In the genomic region with DNA sequence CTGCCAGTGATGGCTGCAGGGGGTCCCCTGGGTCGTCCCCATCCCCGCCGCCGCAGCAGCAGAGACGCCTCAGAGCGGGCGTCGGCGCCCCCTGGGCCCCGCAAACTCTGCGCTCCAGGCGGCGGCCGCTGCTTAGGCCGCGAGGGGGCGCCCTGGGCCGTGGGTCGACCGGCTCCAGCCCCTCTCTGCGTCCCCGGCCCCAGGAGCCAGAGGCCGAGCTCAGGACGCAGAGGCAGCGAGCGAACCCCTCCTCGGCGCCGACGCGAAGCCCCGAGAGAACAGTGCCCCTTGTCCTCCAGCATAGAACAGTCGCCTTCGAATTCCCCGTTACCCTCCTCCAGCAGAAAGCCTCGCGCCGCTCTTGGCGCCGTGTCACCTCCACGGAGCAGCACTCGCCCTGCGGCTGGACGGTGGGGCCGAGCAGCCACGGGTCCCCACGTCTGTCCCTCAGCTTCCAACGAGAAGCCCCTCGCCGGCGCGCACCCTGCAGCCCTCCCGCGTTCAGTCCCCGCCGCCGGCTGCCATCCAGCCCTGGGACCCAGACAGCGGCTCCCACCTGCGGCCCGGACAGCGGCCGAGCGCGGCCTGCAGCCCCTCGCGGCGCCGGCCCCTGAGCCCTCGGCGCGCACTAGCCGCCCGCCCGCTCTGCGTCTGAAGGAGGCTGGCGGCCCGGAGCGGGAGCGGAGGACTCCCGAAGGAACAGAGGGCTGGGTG, we compare ENCODE assay signal across 8 cellular contexts.
A peak's percentile ranks its signal among the peaks of the same experiment; 100 is the strongest.
DNase-seq lines count a peak whose midpoint lies in the region; ATAC-seq and TF ChIP-seq lines count a peak whose summit lies in the region.

No MANE protein-coding gene starts in this region.

- H3K36me3 ChIP-seq in left ventricle myocardium inferior (no peaks in the 10 kb centered on the region), prostate gland (no peaks in the 10 kb centered on the region)

- DNase-seq in EL (peak; percentile 76), HS-27A (ENCODE audit: low read depth) (peak; percentile 31), amniotic epithelial cell (ENCODE audit: low read depth) (peak; percentile 34), left ventricle myocardium inferior (peak; percentile 79), prostate gland (ENCODE audit: low spot score) (peak; percentile 38), pons (ENCODE audit: low spot score) (no peak)

- no peaks in the 10 kb centered on the region for H3K27me3 ChIP-seq in left ventricle myocardium inferior (ENCODE audit: low read depth)
- no peaks in the 10 kb centered on the region for H3K27me3 ChIP-seq in prostate gland (replicated peaks; ENCODE audit: insufficient read depth)

- under 1% methylated on average over 74 of the region's 80 CpGs for WGBS in prostate gland

- no peaks in the 10 kb centered on the region for H3K9me3 ChIP-seq in left ventricle myocardium inferior (replicated peaks)
- no peaks in the 10 kb centered on the region for H3K9me3 ChIP-seq in prostate gland

- TF ChIP-seq POLR2A in prostate gland (IDR thresholded peaks at IDR 0.05), result no peak

- H3K4me3 ChIP-seq in left ventricle myocardium inferior (peak overlapping the region; percentile 90), prostate gland (peak overlapping the region; percentile 55 to 59)

- H3K27ac ChIP-seq in left ventricle myocardium inferior (replicated peaks), result peak overlapping the region; percentile 97
- H3K27ac ChIP-seq in prostate gland, result peak overlapping the region; percentile 64 to 76

- intact Hi-C loops in left ventricle myocardium inferior (cut with micrococcal nuclease) (loop anchor here (2.0 kb wide), 1 partner anchor 86 kb away; no protein-coding TSS in a partner anchor), prostate gland (cut with DNase I) (loop anchor here (2.0 to 10.0 kb wide), 5 partner anchors 86 to 856 kb away; a partner anchor contains a TSS)

- peak; percentile 73 for ATAC-seq in GM21423 (IDR thresholded peaks at IDR 0.05; ENCODE audit: unreplicated experiment)
- peak; percentile 96 for ATAC-seq in SK-N-SH treated with all-trans-retinoic acid at 6 μM for 48 hours

- H3K4me1 ChIP-seq in left ventricle myocardium inferior, result peaks cover 84% of the 10 kb centered on the region
- no peaks in the 10 kb centered on the region for H3K4me1 ChIP-seq in prostate gland (replicated peaks)

- TF ChIP-seq CTCF in left ventricle myocardium inferior (IDR thresholded peaks at IDR 0.05; ENCODE audit: borderline replicate concordance) (peak; percentile 94), prostate gland (IDR thresholded peaks at IDR 0.05) (peak; percentile 65 to 91 (median 86))

TF ChIP-seq in SK-N-SH treated with all-trans-retinoic acid at 6 μM for 48 hours, 23 proteins besides CTCF, POLR2A, EP300 and RAD21:
- TF ChIP-seq ZNF70 (CRISPR knock-in tag; IDR thresholded peaks at IDR 0.05) (no peak), ZFP30 (CRISPR knock-in tag; IDR thresholded peaks at IDR 0.05) (no peak), ZC3H10 (CRISPR knock-in tag; IDR thresholded peaks at IDR 0.05) (no peak), ESRRG (CRISPR knock-in tag; IDR thresholded peaks at IDR 0.05) (no peak), TOX (CRISPR knock-in tag; IDR thresholded peaks at IDR 0.05; ENCODE audit: borderline replicate concordance) (no peak), BACH2 (CRISPR knock-in tag; IDR thresholded peaks at IDR 0.05; ENCODE audit: borderline replicate concordance) (no peak), ZNF565 (CRISPR knock-in tag; conservative IDR thresholded peaks at IDR 0.05; ENCODE audit: low read depth) (no peak), ARNTL (CRISPR knock-in tag; IDR thresholded peaks at IDR 0.05; ENCODE audit: borderline replicate concordance, low read depth) (no peak), SNAI2 (CRISPR knock-in tag; IDR thresholded peaks at IDR 0.05) (no peak), PPARA (CRISPR knock-in tag; IDR thresholded peaks at IDR 0.05; ENCODE audit: borderline replicate concordance) (no peak), OSR1 (CRISPR knock-in tag; IDR thresholded peaks at IDR 0.05) (no peak), TCF4 (CRISPR knock-in tag; IDR thresholded peaks at IDR 0.05; ENCODE audit: borderline replicate concordance) (no peak), GLIS3 (CRISPR knock-in tag; IDR thresholded peaks at IDR 0.05) (no peak), RARB (CRISPR knock-in tag; IDR thresholded peaks at IDR 0.05) (no peak)
- TF ChIP-seq, protein P1, sequence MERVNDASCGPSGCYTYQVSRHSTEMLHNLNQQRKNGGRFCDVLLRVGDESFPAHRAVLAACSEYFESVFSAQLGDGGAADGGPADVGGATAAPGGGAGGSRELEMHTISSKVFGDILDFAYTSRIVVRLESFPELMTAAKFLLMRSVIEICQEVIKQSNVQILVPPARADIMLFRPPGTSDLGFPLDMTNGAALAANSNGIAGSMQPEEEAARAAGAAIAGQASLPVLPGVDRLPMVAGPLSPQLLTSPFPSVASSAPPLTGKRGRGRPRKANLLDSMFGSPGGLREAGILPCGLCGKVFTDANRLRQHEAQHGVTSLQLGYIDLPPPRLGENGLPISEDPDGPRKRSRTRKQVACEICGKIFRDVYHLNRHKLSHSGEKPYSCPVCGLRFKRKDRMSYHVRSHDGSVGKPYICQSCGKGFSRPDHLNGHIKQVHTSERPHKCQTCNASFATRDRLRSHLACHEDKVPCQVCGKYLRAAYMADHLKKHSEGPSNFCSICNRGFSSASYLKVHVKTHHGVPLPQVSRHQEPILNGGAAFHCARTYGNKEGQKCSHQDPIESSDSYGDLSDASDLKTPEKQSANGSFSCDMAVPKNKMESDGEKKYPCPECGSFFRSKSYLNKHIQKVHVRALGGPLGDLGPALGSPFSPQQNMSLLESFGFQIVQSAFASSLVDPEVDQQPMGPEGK (CRISPR knock-in tag; IDR thresholded peaks at IDR 0.05; ENCODE audit: borderline replicate concordance), result no peak
- TF ChIP-seq, protein P2, sequence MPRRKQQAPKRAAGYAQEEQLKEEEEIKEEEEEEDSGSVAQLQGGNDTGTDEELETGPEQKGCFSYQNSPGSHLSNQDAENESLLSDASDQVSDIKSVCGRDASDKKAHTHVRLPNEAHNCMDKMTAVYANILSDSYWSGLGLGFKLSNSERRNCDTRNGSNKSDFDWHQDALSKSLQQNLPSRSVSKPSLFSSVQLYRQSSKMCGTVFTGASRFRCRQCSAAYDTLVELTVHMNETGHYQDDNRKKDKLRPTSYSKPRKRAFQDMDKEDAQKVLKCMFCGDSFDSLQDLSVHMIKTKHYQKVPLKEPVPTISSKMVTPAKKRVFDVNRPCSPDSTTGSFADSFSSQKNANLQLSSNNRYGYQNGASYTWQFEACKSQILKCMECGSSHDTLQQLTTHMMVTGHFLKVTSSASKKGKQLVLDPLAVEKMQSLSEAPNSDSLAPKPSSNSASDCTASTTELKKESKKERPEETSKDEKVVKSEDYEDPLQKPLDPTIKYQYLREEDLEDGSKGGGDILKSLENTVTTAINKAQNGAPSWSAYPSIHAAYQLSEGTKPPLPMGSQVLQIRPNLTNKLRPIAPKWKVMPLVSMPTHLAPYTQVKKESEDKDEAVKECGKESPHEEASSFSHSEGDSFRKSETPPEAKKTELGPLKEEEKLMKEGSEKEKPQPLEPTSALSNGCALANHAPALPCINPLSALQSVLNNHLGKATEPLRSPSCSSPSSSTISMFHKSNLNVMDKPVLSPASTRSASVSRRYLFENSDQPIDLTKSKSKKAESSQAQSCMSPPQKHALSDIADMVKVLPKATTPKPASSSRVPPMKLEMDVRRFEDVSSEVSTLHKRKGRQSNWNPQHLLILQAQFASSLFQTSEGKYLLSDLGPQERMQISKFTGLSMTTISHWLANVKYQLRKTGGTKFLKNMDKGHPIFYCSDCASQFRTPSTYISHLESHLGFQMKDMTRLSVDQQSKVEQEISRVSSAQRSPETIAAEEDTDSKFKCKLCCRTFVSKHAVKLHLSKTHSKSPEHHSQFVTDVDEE (CRISPR knock-in tag; IDR thresholded peaks at IDR 0.05), result no peak
- TF ChIP-seq, protein P3, sequence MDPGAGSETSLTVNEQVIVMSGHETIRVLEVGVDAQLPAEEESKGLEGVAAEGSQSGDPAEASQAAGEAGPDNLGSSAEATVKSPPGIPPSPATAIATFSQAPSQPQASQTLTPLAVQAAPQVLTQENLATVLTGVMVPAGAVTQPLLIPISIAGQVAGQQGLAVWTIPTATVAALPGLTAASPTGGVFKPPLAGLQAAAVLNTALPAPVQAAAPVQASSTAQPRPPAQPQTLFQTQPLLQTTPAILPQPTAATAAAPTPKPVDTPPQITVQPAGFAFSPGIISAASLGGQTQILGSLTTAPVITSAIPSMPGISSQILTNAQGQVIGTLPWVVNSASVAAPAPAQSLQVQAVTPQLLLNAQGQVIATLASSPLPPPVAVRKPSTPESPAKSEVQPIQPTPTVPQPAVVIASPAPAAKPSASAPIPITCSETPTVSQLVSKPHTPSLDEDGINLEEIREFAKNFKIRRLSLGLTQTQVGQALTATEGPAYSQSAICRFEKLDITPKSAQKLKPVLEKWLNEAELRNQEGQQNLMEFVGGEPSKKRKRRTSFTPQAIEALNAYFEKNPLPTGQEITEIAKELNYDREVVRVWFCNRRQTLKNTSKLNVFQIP (CRISPR knock-in tag; IDR thresholded peaks at IDR 0.05; ENCODE audit: borderline replicate concordance, low read depth), result no peak
- TF ChIP-seq, protein P4, sequence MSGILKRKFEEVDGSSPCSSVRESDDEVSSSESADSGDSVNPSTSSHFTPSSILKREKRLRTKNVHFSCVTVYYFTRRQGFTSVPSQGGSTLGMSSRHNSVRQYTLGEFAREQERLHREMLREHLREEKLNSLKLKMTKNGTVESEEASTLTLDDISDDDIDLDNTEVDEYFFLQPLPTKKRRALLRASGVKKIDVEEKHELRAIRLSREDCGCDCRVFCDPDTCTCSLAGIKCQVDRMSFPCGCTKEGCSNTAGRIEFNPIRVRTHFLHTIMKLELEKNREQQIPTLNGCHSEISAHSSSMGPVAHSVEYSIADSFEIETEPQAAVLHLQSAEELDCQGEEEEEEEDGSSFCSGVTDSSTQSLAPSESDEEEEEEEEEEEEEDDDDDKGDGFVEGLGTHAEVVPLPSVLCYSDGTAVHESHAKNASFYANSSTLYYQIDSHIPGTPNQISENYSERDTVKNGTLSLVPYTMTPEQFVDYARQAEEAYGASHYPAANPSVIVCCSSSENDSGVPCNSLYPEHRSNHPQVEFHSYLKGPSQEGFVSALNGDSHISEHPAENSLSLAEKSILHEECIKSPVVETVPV (CRISPR knock-in tag; IDR thresholded peaks at IDR 0.05), result no peak
TF ChIP-seq in SK-N-SH treated with all-trans-retinoic acid at 6 μM for 48 hours: peak in this region for 0.
